32 cellular contexts compared by ENCODE assay signal in genomic region chr19:32266453-32266852, GRCh38.
"Had no signal": no experiment of that assay in that cellular context is flagged by ENCODE, and none has a peak within 500 bp of the region (broad histone marks: within the 10 kb centered on the region; RNA-seq: fewer than 3 reads in every experiment).

No MANE protein-coding gene starts in this region.

- H3K27me3 Mint-ChIP-seq: activated CD4-positive, alpha-beta T cell treated with anti-CD3 and anti-CD28 coated beads, Interleukin-2, amount 10 ng/mL, durations not matched to agents 24 days and 14 days; activated CD8-positive, alpha-beta memory T cell treated with anti-CD3 and anti-CD28 coated beads, Interleukin-2, amount 10 ng/mL, durations not matched to agents 7 days and 5 days had no signal

- H3K9me3 Mint-ChIP-seq: activated CD4-positive, alpha-beta memory T cell treated with anti-CD3 and anti-CD28 coated beads for 36 hours; activated CD4-positive, alpha-beta T cell treated with anti-CD3 and anti-CD28 coated beads, Interleukin-2, amount 10 ng/mL, durations not matched to agents 24 days and 14 days; activated naive CD4-positive, alpha-beta T cell treated with anti-CD3 and anti-CD28 coated beads, Interleukin-2, amount 50 U/mL, for 24 hours; activated naive CD8-positive, alpha-beta T cell treated with anti-CD3 and anti-CD28 coated beads for 36 hours; activated naive CD8-positive, alpha-beta T cell treated with anti-CD3 and anti-CD28 coated beads, Interleukin-2, amount 50 U/mL, for 24 hours; endodermal cell had no signal

- H3K4me1 Mint-ChIP-seq: activated CD4-positive, alpha-beta T cell treated with anti-CD3 and anti-CD28 coated beads for 36 hours; activated CD4-positive, alpha-beta T cell treated with anti-CD3 and anti-CD28 coated beads, Interleukin-2, amount 10 ng/mL, durations not matched to agents 24 days and 14 days; activated CD8-positive, alpha-beta memory T cell treated with anti-CD3 and anti-CD28 coated beads, Interleukin-2, amount 10 ng/mL, durations not matched to agents 7 days and 5 days; activated naive CD4-positive, alpha-beta T cell treated with anti-CD3 and anti-CD28 coated beads, Interleukin-2, amount 50 U/mL, for 24 hours; activated naive CD8-positive, alpha-beta T cell treated with anti-CD3 and anti-CD28 coated beads for 36 hours; activated naive CD8-positive, alpha-beta T cell treated with anti-CD3 and anti-CD28 coated beads, Interleukin-2, amount 50 U/mL, for 24 hours had no signal

- H3K36me3 ChIP-seq: adrenal gland, breast epithelium, cardiac muscle cell, colonic mucosa, gastrocnemius medialis, heart left ventricle had no signal

- H3K27ac Mint-ChIP-seq: activated CD4-positive, alpha-beta memory T cell treated with anti-CD3 and anti-CD28 coated beads for 36 hours; activated CD4-positive, alpha-beta T cell treated with anti-CD3 and anti-CD28 coated beads for 36 hours; activated CD4-positive, alpha-beta T cell treated with anti-CD3 and anti-CD28 coated beads, Interleukin-2, amount 10 ng/mL, durations not matched to agents 24 days and 14 days; activated CD8-positive, alpha-beta memory T cell treated with anti-CD3 and anti-CD28 coated beads, Interleukin-2, amount 10 ng/mL, durations not matched to agents 7 days and 5 days; activated CD8-positive, alpha-beta T cell treated with anti-CD3 and anti-CD28 coated beads, Interleukin-2, amount 10 ng/mL, durations not matched to agents 7 days and 5 days; activated naive CD4-positive, alpha-beta T cell treated with anti-CD3 and anti-CD28 coated beads, Interleukin-2, amount 50 U/mL, for 24 hours; activated naive CD8-positive, alpha-beta T cell treated with anti-CD3 and anti-CD28 coated beads for 36 hours; activated naive CD8-positive, alpha-beta T cell treated with anti-CD3 and anti-CD28 coated beads, Interleukin-2, amount 50 U/mL, for 24 hours; endodermal cell had no signal

- DNase-seq: activated CD4-positive, alpha-beta memory T cell treated with anti-CD3 and anti-CD28 coated beads for 36 hours; activated CD4-positive, alpha-beta T cell treated with anti-CD3 and anti-CD28 coated beads for 36 hours; activated CD4-positive, alpha-beta T cell treated with anti-CD3 and anti-CD28 coated beads, Interleukin-2, amount 10 ng/mL, durations not matched to agents 24 days and 14 days; activated CD4-positive, CD25-positive, alpha-beta regulatory T cell; activated CD4-positive, CD25-positive, alpha-beta regulatory T cell treated with anti-CD3 and anti-CD28 coated beads, Interleukin-2, amount 50 U/mL, for 72 hours; activated CD8-positive, alpha-beta memory T cell treated with anti-CD3 and anti-CD28 coated beads, Interleukin-2, amount 10 ng/mL, durations not matched to agents 7 days and 5 days; activated CD8-positive, alpha-beta memory T cell treated with anti-CD3 and anti-CD28 coated beads, Interleukin-2, amount 50 U/mL, for 4 hours; activated CD8-positive, alpha-beta T cell treated with anti-CD3 and anti-CD28 coated beads, Interleukin-2, amount 10 ng/mL, durations not matched to agents 7 days and 5 days; activated gamma-delta T cell treated with Interleukin-2 at 50 U/mL for 16 hours; activated naive CD4-positive, alpha-beta T cell treated with Interleukin-2 at 50 U/mL for 16 hours; activated naive CD8-positive, alpha-beta T cell treated with anti-CD3 and anti-CD28 coated beads for 36 hours; activated naive CD8-positive, alpha-beta T cell treated with anti-CD3 and anti-CD28 coated beads, Interleukin-2, amount 50 U/mL, for 24 hours; activated T-cell treated with anti-CD3 and anti-CD28 coated beads, Interleukin-2, amount 50 U/mL, for 1 hour; activated T-cell treated with anti-CD3 and anti-CD28 coated beads, Interleukin-2, amount 50 U/mL, for 48 hours; adrenal gland; amygdala; aorta; central memory CD4-positive, alpha-beta T cell; cerebellar nuclear complex; colonic mucosa; effector memory CD4-positive, alpha-beta T cell; foreskin fibroblast; gastrocnemius medialis; glutamatergic neuron; heart left ventricle; T-helper 2 cell had no signal

- H3K4me3 Mint-ChIP-seq: activated CD4-positive, alpha-beta memory T cell treated with anti-CD3 and anti-CD28 coated beads for 36 hours; activated CD4-positive, alpha-beta T cell treated with anti-CD3 and anti-CD28 coated beads for 36 hours; activated CD4-positive, alpha-beta T cell treated with anti-CD3 and anti-CD28 coated beads, Interleukin-2, amount 10 ng/mL, durations not matched to agents 24 days and 14 days; activated CD8-positive, alpha-beta memory T cell treated with anti-CD3 and anti-CD28 coated beads, Interleukin-2, amount 10 ng/mL, durations not matched to agents 7 days and 5 days; activated CD8-positive, alpha-beta T cell treated with anti-CD3 and anti-CD28 coated beads, Interleukin-2, amount 10 ng/mL, durations not matched to agents 7 days and 5 days; activated naive CD4-positive, alpha-beta T cell treated with anti-CD3 and anti-CD28 coated beads, Interleukin-2, amount 50 U/mL, for 24 hours; activated naive CD8-positive, alpha-beta T cell treated with anti-CD3 and anti-CD28 coated beads for 36 hours; activated naive CD8-positive, alpha-beta T cell treated with anti-CD3 and anti-CD28 coated beads, Interleukin-2, amount 50 U/mL, for 24 hours; brain; endodermal cell had no signal

- H3K27ac ChIP-seq: adrenal gland, breast epithelium, cardiac muscle cell, colonic mucosa, gastrocnemius medialis, heart left ventricle had no signal

- H3K9me3 ChIP-seq: adrenal gland, breast epithelium, colonic mucosa, gastrocnemius medialis, heart left ventricle had no signal

- ATAC-seq: activated CD4-positive, alpha-beta T cell treated with anti-CD3 and anti-CD28 coated beads for 36 hours; activated CD8-positive, alpha-beta memory T cell treated with anti-CD3 and anti-CD28 coated beads, Interleukin-2, amount 10 ng/mL, durations not matched to agents 7 days and 5 days; activated CD8-positive, alpha-beta T cell treated with anti-CD3 and anti-CD28 coated beads, Interleukin-2, amount 10 ng/mL, durations not matched to agents 7 days and 5 days; activated naive CD8-positive, alpha-beta T cell treated with anti-CD3 and anti-CD28 coated beads, Interleukin-2, amount 50 U/mL, for 24 hours; esophagus mucosa; gastrocnemius medialis; heart left ventricle had no signal

- H3K27me3 ChIP-seq: breast epithelium, colonic mucosa, gastrocnemius medialis had no signal

- H3K36me3 Mint-ChIP-seq: activated CD4-positive, alpha-beta memory T cell treated with anti-CD3 and anti-CD28 coated beads for 36 hours; activated CD8-positive, alpha-beta memory T cell treated with anti-CD3 and anti-CD28 coated beads, Interleukin-2, amount 10 ng/mL, durations not matched to agents 7 days and 5 days; activated naive CD4-positive, alpha-beta T cell treated with anti-CD3 and anti-CD28 coated beads, Interleukin-2, amount 50 U/mL, for 24 hours; activated naive CD8-positive, alpha-beta T cell treated with anti-CD3 and anti-CD28 coated beads for 36 hours; brain had no signal

- H3K4me1 ChIP-seq: adrenal gland, breast epithelium, colonic mucosa, gastrocnemius medialis, heart left ventricle had no signal

- H3K4me3 ChIP-seq: adrenal gland, breast epithelium, cardiac muscle cell, colonic mucosa, gastrocnemius medialis, heart left ventricle had no signal
